ENCODE assay signal across 8 cellular contexts in the genomic region with DNA sequence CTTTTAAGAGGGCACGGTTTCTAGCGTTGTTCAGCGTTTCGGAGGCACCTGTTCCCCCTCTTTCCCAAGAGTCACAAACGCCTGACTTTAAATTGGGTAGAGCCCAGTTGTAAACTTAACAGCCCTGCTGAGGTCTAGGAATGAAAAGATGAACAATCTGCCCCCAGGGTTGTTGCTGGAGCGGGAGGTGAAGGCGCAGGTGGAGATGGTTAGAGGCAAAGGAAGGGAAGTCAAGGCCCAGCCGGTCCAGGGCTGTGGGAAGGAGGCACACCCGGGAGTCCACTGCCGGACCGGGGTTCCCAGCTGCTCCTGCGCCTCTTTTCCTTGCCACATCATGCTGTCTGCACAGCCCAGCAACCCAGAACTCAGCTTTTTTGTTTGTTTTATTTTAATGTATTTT. TPM values are rescaled to one million over a fixed set of nuclear protein-coding genes. Genes with fewer than 3 reads are reported as not detected.
A peak's percentile ranks its signal among the peaks of the same experiment; 100 is the strongest.
DNase-seq lines count a peak whose midpoint lies in the region; ATAC-seq, FAIRE-seq and TF ChIP-seq lines count a peak whose summit lies in the region.

No MANE protein-coding gene starts in this region.

- H3K4me3 ChIP-seq in adipocyte (ENCODE audit: low read length) (peak overlapping the region; percentile 79), keratinocyte (ENCODE audit: control insufficient read depth in 2 of 3, extremely low read depth in 1 of 3, insufficient read depth in 2 of 3, low read depth in 1 of 3, low read length in 3 of 3) (peak overlapping the region; percentile 39 to 65 (median 54)), subcutaneous abdominal adipose tissue (ENCODE audit: low read depth in 1 of 5, low read length in 5 of 5) (peak overlapping the region; percentile 78 to 85 (median 83))

- no peak overlapping the region for H3K27ac ChIP-seq in keratinocyte (ENCODE audit: control insufficient read depth, insufficient read depth, low read length)
- peak overlapping the region; percentile 97 for H3K27ac ChIP-seq in subcutaneous abdominal adipose tissue (ENCODE audit: low read depth, low read length)

- no peak overlapping the region for H2AFZ ChIP-seq in keratinocyte (ENCODE audit: control insufficient read depth, low read length)

- DNase-seq in NCI-H345 (lab: John Stamatoyannopoulos, UW) (peak; percentile 27), NCI-H345 treated with DMSO at 0.1 percent for 48 hours (lab: John Stamatoyannopoulos, UW; ENCODE audit: unreplicated experiment) (no peak), adipocyte (ENCODE audit: low read depth) (no peak), keratinocyte (ENCODE audit: low read depth, low spot score) (no peak), globus pallidus (ENCODE audit: low spot score) (no peak), GM12891 (ENCODE audit: insufficient read length, low spot score) (no peak)

- no peaks in the 10 kb centered on the region for H4K20me1 ChIP-seq in keratinocyte (ENCODE audit: control insufficient read depth, extremely low read depth, insufficient read depth, low read length)

- TF ChIP-seq CTCF in keratinocyte (optimal IDR thresholded peaks at IDR 0.05 in 1 of 3, IDR thresholded peaks at IDR 0.05 in 1 of 3, conservative IDR thresholded peaks at IDR 0.05 in 1 of 3; ENCODE audit: extremely low read depth in 1 of 3, insufficient read depth in 2 of 3, low read length in 3 of 3), result no peak

- H3K36me3 ChIP-seq in adipocyte (ENCODE audit: control insufficient read depth, insufficient read depth, low read length, severe bottlenecking), result no peaks in the 10 kb centered on the region
- H3K36me3 ChIP-seq in keratinocyte (ENCODE audit: control insufficient read depth in 2 of 2, extremely low read depth in 1 of 2, insufficient read depth in 2 of 2, low read length in 2 of 2), result peaks cover 0 to 3% of the 10 kb centered on the region in 2 experiments
- peaks cover 0 to 2% (median 0%) of the 10 kb centered on the region in 5 donors for H3K36me3 ChIP-seq in subcutaneous abdominal adipose tissue (ENCODE audit: control insufficient read depth in 5 of 5, insufficient read depth in 5 of 5, low read length in 5 of 5)

- no peaks in the 10 kb centered on the region for H3K79me2 ChIP-seq in keratinocyte (ENCODE audit: control insufficient read depth, insufficient read depth, low read length)

- no peak for FAIRE-seq in keratinocyte (lab: Jason Lieb, UNC)
- FAIRE-seq in GM12891 (lab: Jason Lieb, UNC), result no peak

- H3K27me3 ChIP-seq in adipocyte (replicated peaks; ENCODE audit: control insufficient read depth, insufficient read depth, low read length), result no peaks in the 10 kb centered on the region
- no peaks in the 10 kb centered on the region for H3K27me3 ChIP-seq in keratinocyte (ENCODE audit: control insufficient read depth, extremely low read depth, insufficient read depth, low read length)
- H3K27me3 ChIP-seq in subcutaneous abdominal adipose tissue (ENCODE audit: control insufficient read depth in 5 of 5, insufficient read depth in 4 of 5, low read length in 5 of 5), result no peaks in the 10 kb centered on the region

- peak overlapping the region; percentile 81 for H3K4me2 ChIP-seq in keratinocyte (ENCODE audit: control insufficient read depth, extremely low read depth, insufficient read depth, low read depth, low read length)

- TF ChIP-seq POLR2A in GM12891 (IDR thresholded peaks at IDR 0.05; ENCODE audit: low read depth, low read length), result no peak

- H3K9ac ChIP-seq in adipocyte (ENCODE audit: low read length), result peak overlapping the region; percentile 80
- H3K9ac ChIP-seq in keratinocyte (ENCODE audit: control insufficient read depth, extremely low read depth, insufficient read depth, low read length), result peak overlapping the region; percentile 54
- H3K9ac ChIP-seq in subcutaneous abdominal adipose tissue (ENCODE audit: low read length in 5 of 5), result peak overlapping the region; percentile 68 to 87 (median 73)

- ATAC-seq in HG03045 (IDR thresholded peaks at IDR 0.05; ENCODE audit: unreplicated experiment), result no peak

- H3K4me1 ChIP-seq in adipocyte (ENCODE audit: control insufficient read depth, insufficient read depth, low read length) (peaks cover 53% of the 10 kb centered on the region), keratinocyte (ENCODE audit: control insufficient read depth, extremely low read depth, insufficient read depth, low read length) (peaks cover 58% of the 10 kb centered on the region), subcutaneous abdominal adipose tissue (ENCODE audit: control insufficient read depth in 5 of 5, insufficient read depth in 5 of 5, low read length in 5 of 5) (peaks cover 24 to 90% (median 82%) of the 10 kb centered on the region in 5 donors)

- H3K9me3 ChIP-seq in adipocyte (ENCODE audit: control insufficient read depth, low read length), result no peaks in the 10 kb centered on the region
- no peaks in the 10 kb centered on the region for H3K9me3 ChIP-seq in keratinocyte (ENCODE audit: control insufficient read depth, low read depth, low read length)
- H3K9me3 ChIP-seq in subcutaneous abdominal adipose tissue (ENCODE audit: control insufficient read depth in 5 of 5, low read length in 5 of 5), result no peaks in the 10 kb centered on the region

- dilution Hi-C loops in keratinocyte (cut with MboI; ENCODE audit: extremely low pct_ligation_motif_present, low sequenced_read_pairs), result no loop called here

- no peaks in the 10 kb centered on the region for H3K9me1 ChIP-seq in keratinocyte (ENCODE audit: control insufficient read depth, extremely low read depth, insufficient read depth, low read length)

TF ChIP-seq in GM12891, 5 proteins besides CTCF, POLR2A, EP300 and RAD21:
- no peak for TF ChIP-seq SPI1 (IDR thresholded peaks at IDR 0.05; ENCODE audit: low read depth, low read length)
- TF ChIP-seq PAX5 (IDR thresholded peaks at IDR 0.05; ENCODE audit: insufficient read depth, low read length, severe bottlenecking), result no peak
- TF ChIP-seq TAF1 (IDR thresholded peaks at IDR 0.05; ENCODE audit: low read depth, low read length), result no peak
- TF ChIP-seq POLR2AphosphoS5 (IDR thresholded peaks at IDR 0.05; ENCODE audit: low read depth, low read length), result no peak
- TF ChIP-seq POU2F2 (IDR thresholded peaks at IDR 0.05; ENCODE audit: low read depth, low read length), result no peak

RNA-seq across cellular contexts. Expression of a gene that starts 0.8 kb away (rescaled TPM):
- 50.2 to 71.6 TPM (median 53.3 TPM) in 3 replicates for polyA plus RNA-seq in keratinocyte
- polyA plus RNA-seq in keratinocyte (2011; ENCODE audit: low read depth), result 28.2 TPM
- polyA plus RNA-seq in keratinocyte (2011; cell fraction: cytosol; rRNA removed), result 40.1 and 45.4 TPM in 2 replicates
- 39.3 and 51.0 TPM in 2 replicates for polyA plus RNA-seq in keratinocyte (2011; cell fraction: nucleus; rRNA removed)
- polyA plus RNA-seq in keratinocyte (2012; ENCODE audit: low replicate concordance), result 36.5 and 39.4 TPM in 2 replicates
- polyA minus RNA-seq in keratinocyte, result 7.6 to 27.0 TPM (median 20.6 TPM) in 3 replicates
- polyA minus RNA-seq in keratinocyte (2011; cell fraction: cytosol; rRNA and poly(A)+ RNA removed), result 16.5 TPM
- 11.3 and 24.3 TPM in 2 replicates for polyA minus RNA-seq in keratinocyte (2011; cell fraction: nucleus; rRNA and poly(A)+ RNA removed)
- polyA plus RNA-seq in GM12891 (2012; ENCODE audit: low read depth, missing spikeins), result 10.2 TPM

RNA-seq across cellular contexts. Expression of a gene that starts 45.0 kb away (rescaled TPM):
- polyA plus RNA-seq in keratinocyte, result 71.1 to 191 TPM (median 87.0 TPM) in 3 replicates
- polyA plus RNA-seq in keratinocyte (2011; ENCODE audit: low read depth), result 24.8 TPM
- polyA plus RNA-seq in keratinocyte (2011; cell fraction: cytosol; rRNA removed), result 64.9 and 73.6 TPM in 2 replicates
- 286 and 296 TPM in 2 replicates for polyA plus RNA-seq in keratinocyte (2011; cell fraction: nucleus; rRNA removed)
- polyA plus RNA-seq in keratinocyte (2012; ENCODE audit: low replicate concordance), result 89.0 and 143 TPM in 2 replicates
- 94.5 to 356 TPM (median 124 TPM) in 3 replicates for polyA minus RNA-seq in keratinocyte
- polyA minus RNA-seq in keratinocyte (2011; cell fraction: cytosol; rRNA and poly(A)+ RNA removed), result 73.1 TPM
- 118 and 190 TPM in 2 replicates for polyA minus RNA-seq in keratinocyte (2011; cell fraction: nucleus; rRNA and poly(A)+ RNA removed)
- 5.2 TPM for polyA plus RNA-seq in GM12891 (2012; ENCODE audit: low read depth, missing spikeins)

RNA-seq across cellular contexts. Expression of a gene that starts 52.5 kb away (rescaled TPM):
- polyA plus RNA-seq in keratinocyte, result not detected in 3 replicates
- not detected for polyA plus RNA-seq in keratinocyte (2011; ENCODE audit: low read depth)
- 0.19 TPM in 1 of 2 replicates, not detected in the other for polyA plus RNA-seq in keratinocyte (2011; cell fraction: cytosol; rRNA removed)
- not detected in 2 replicates for polyA plus RNA-seq in keratinocyte (2011; cell fraction: nucleus; rRNA removed)
- polyA plus RNA-seq in keratinocyte (2012; ENCODE audit: low replicate concordance), result not detected in 2 replicates
- not detected in 3 replicates for polyA minus RNA-seq in keratinocyte
- polyA minus RNA-seq in keratinocyte (2011; cell fraction: cytosol; rRNA and poly(A)+ RNA removed), result not detected
- polyA minus RNA-seq in keratinocyte (2011; cell fraction: nucleus; rRNA and poly(A)+ RNA removed), result not detected in 2 replicates
- polyA plus RNA-seq in GM12891 (2012; ENCODE audit: low read depth, missing spikeins), result not detected

RNA-seq across cellular contexts. Expression of a gene that starts 52.6 kb away (rescaled TPM):
- not detected in 3 replicates for polyA plus RNA-seq in keratinocyte
- not detected for polyA plus RNA-seq in keratinocyte (2011; ENCODE audit: low read depth)
- not detected in 2 replicates for polyA plus RNA-seq in keratinocyte (2011; cell fraction: cytosol; rRNA removed)
- polyA plus RNA-seq in keratinocyte (2011; cell fraction: nucleus; rRNA removed), result not detected in 2 replicates
- polyA plus RNA-seq in keratinocyte (2012; ENCODE audit: low replicate concordance), result not detected in 2 replicates
- not detected in 3 replicates for polyA minus RNA-seq in keratinocyte
- not detected for polyA minus RNA-seq in keratinocyte (2011; cell fraction: cytosol; rRNA and poly(A)+ RNA removed)
- not detected in 2 replicates for polyA minus RNA-seq in keratinocyte (2011; cell fraction: nucleus; rRNA and poly(A)+ RNA removed)
- not detected for polyA plus RNA-seq in GM12891 (2012; ENCODE audit: low read depth, missing spikeins)
